1 cellular context compared by ENCODE assay signal in genomic region chr1:30778979-30779293, GRCh38.
TF ChIP-seq lines count a peak whose summit lies in the region.

No MANE protein-coding gene starts in this region.

TF ChIP-seq in K562, 482 proteins besides CTCF, POLR2A, EP300 and RAD21 (continued from another document and continues in another):
- TF ChIP-seq ZBTB11 (CRISPR knock-in tag; IDR thresholded peaks at IDR 0.05), result no peak; a peak in 1 of 6 replicates
- no peak for TF ChIP-seq ZNF174 (CRISPR knock-in tag; IDR thresholded peaks at IDR 0.05)
- TF ChIP-seq ZNF280B (CRISPR knock-in tag; IDR thresholded peaks at IDR 0.05), result no peak
- peak; percentile 81 for TF ChIP-seq RFX7 (CRISPR knock-in tag; IDR thresholded peaks at IDR 0.05)
- no peak for TF ChIP-seq FOS (IDR thresholded peaks at IDR 0.05; ENCODE audit: extremely low read depth, insufficient read length)
- TF ChIP-seq HMBOX1 (IDR thresholded peaks at IDR 0.05), result no peak
- TF ChIP-seq, protein P1, sequence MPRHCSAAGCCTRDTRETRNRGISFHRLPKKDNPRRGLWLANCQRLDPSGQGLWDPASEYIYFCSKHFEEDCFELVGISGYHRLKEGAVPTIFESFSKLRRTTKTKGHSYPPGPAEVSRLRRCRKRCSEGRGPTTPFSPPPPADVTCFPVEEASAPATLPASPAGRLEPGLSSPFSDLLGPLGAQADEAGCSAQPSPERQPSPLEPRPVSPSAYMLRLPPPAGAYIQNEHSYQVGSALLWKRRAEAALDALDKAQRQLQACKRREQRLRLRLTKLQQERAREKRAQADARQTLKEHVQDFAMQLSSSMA (CRISPR knock-in tag; IDR thresholded peaks at IDR 0.05), result peak; percentile 83
- TF ChIP-seq ZFP1 (CRISPR knock-in tag; IDR thresholded peaks at IDR 0.05), result 0 out of 2 replicates have a peak, but pooled peaks have one; percentile 4
- no peak for TF ChIP-seq NBN (IDR thresholded peaks at IDR 0.05; ENCODE audit: low read depth)
- TF ChIP-seq, protein P2, sequence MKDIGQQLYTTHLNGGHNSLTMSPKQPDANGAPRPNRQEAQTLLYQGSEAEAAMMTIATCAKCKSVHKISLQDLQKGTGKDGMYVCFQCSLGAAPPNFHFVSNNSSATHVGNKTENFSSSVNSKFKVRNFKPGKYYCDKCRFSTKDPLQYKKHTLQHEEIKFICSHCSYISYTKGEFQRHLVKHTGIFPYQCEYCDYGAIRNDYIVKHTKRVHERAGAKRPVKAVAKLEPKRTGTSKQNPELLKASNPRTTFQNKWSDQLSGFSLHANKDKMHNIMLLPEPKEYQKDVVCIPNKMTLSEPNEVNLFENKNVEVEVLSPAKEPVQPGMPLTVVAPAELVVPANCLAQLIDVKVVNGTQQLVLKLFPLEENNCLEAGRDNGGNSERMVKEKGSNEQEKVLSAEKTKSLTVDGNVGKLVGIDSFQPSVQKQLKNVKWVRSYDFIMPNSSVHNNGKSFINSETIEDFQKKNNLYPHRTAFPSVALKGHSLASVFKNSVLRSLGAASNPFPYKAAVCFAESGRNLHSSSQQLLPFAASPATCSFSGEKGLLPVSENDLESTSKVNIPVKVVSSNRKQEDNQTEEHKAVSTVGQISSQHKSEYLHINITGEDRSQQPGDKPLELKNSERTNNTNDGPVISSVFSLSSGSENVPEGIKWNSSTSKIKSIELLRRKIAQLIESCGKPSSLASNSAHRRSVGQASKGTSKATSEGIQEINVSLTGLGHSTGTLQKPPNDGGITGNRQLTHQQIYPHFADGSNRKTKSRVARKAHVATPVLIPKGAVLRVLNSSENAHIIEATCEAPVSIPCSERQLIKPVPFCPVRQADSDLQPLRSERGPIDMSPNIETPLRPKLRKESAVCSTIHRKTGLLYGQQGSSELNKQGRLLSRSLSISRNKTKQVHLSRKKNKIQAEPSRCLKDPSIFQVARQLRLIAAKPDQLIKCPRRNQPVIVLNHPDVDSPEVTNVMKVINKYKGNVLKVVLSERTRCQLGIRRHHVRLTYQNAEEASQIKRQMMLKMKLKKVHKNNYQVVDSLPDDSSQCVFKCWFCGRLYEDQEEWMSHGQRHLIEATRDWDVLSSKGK (CRISPR knock-in tag; IDR thresholded peaks at IDR 0.05), result 0 out of 2 replicates have a peak, but pooled peaks have one; percentile 59
- no peak for TF ChIP-seq CREB3L1 (IDR thresholded peaks at IDR 0.05; ENCODE audit: borderline replicate concordance, low read depth)
- TF ChIP-seq CGGBP1 (CRISPR knock-in tag; IDR thresholded peaks at IDR 0.05), result 0 out of 2 replicates have a peak, but pooled peaks have one; percentile 44
- TF ChIP-seq, protein P3, sequence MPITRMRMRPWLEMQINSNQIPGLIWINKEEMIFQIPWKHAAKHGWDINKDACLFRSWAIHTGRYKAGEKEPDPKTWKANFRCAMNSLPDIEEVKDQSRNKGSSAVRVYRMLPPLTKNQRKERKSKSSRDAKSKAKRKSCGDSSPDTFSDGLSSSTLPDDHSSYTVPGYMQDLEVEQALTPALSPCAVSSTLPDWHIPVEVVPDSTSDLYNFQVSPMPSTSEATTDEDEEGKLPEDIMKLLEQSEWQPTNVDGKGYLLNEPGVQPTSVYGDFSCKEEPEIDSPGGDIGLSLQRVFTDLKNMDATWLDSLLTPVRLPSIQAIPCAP (CRISPR knock-in tag; IDR thresholded peaks at IDR 0.05; ENCODE audit: borderline replicate concordance), result no peak
- TF ChIP-seq, protein P4, sequence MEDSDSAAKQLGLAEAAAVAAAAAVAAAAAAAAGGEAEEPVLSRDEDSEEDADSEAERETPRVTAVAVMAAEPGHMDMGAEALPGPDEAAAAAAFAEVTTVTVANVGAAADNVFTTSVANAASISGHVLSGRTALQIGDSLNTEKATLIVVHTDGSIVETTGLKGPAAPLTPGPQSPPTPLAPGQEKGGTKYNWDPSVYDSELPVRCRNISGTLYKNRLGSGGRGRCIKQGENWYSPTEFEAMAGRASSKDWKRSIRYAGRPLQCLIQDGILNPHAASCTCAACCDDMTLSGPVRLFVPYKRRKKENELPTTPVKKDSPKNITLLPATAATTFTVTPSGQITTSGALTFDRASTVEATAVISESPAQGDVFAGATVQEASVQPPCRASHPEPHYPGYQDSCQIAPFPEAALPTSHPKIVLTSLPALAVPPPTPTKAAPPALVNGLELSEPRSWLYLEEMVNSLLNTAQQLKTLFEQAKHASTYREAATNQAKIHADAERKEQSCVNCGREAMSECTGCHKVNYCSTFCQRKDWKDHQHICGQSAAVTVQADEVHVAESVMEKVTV (CRISPR knock-in tag; IDR thresholded peaks at IDR 0.05), result no peak
- TF ChIP-seq ZNF695 (CRISPR knock-in tag; IDR thresholded peaks at IDR 0.05), result no peak
- no peak for TF ChIP-seq ZNF444 (CRISPR knock-in tag; IDR thresholded peaks at IDR 0.05)
- no peak for TF ChIP-seq ARID2 (IDR thresholded peaks at IDR 0.05)
- no peak for TF ChIP-seq BHLHE40 (IDR thresholded peaks at IDR 0.05; ENCODE audit: low read length)
- TF ChIP-seq PML (IDR thresholded peaks at IDR 0.05; ENCODE audit: low read length), result no peak
- no peak for TF ChIP-seq TAF9B (IDR thresholded peaks at IDR 0.05; ENCODE audit: partially characterized antibody)
- TF ChIP-seq PPARD (CRISPR knock-in tag; IDR thresholded peaks at IDR 0.05), result no peak
- TF ChIP-seq E2F1 (CRISPR knock-in tag; IDR thresholded peaks at IDR 0.05), result no peak
- peak; percentile 62; the same call in 1 of the 2 replicates for TF ChIP-seq ZNF551 (CRISPR knock-in tag; IDR thresholded peaks at IDR 0.05)
- no peak for TF ChIP-seq RBM15 (IDR thresholded peaks at IDR 0.05; ENCODE audit: insufficient read depth, low read length)
- no peak for TF ChIP-seq GTF2A2 (tag; IDR thresholded peaks at IDR 0.05)
- no peak for TF ChIP-seq ZNF165 (CRISPR knock-in tag; IDR thresholded peaks at IDR 0.05; ENCODE audit: borderline replicate concordance)
- 0 out of 2 replicates have a peak, but pooled peaks have one; percentile 31 for TF ChIP-seq ZNF445 (CRISPR knock-in tag; IDR thresholded peaks at IDR 0.05; ENCODE audit: low read depth)
- no peak for TF ChIP-seq SP2 (IDR thresholded peaks at IDR 0.05; ENCODE audit: extremely low read depth, low read depth, low read length, poor library complexity, severe bottlenecking)
- no peak for TF ChIP-seq RCOR1 (IDR thresholded peaks at IDR 0.05; ENCODE audit: borderline replicate concordance in 1 of 2, low read depth in 2 of 2, low read length in 2 of 2)
- no peak for TF ChIP-seq ADNP (tag; IDR thresholded peaks at IDR 0.05)
- TF ChIP-seq ETV5 (CRISPR knock-in tag; IDR thresholded peaks at IDR 0.05; ENCODE audit: low read depth), result no peak
- TF ChIP-seq ZNF830 (CRISPR knock-in tag; IDR thresholded peaks at IDR 0.05), result no peak; the same call in 1 of the 2 replicates
- TF ChIP-seq, protein P5, sequence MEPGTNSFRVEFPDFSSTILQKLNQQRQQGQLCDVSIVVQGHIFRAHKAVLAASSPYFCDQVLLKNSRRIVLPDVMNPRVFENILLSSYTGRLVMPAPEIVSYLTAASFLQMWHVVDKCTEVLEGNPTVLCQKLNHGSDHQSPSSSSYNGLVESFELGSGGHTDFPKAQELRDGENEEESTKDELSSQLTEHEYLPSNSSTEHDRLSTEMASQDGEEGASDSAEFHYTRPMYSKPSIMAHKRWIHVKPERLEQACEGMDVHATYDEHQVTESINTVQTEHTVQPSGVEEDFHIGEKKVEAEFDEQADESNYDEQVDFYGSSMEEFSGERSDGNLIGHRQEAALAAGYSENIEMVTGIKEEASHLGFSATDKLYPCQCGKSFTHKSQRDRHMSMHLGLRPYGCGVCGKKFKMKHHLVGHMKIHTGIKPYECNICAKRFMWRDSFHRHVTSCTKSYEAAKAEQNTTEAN (CRISPR knock-in tag; IDR thresholded peaks at IDR 0.05), result peak; percentile 51; the same call in 1 of the 2 replicates
- TF ChIP-seq MXI1 (IDR thresholded peaks at IDR 0.05; ENCODE audit: low read depth, low read length), result no peak
- peak; percentile 72; the same call in 1 of the 2 replicates for TF ChIP-seq GABPB2 (CRISPR knock-in tag; conservative IDR thresholded peaks at IDR 0.05)
- TF ChIP-seq ZNF133 (CRISPR knock-in tag; IDR thresholded peaks at IDR 0.05), result no peak
- 0 out of 2 replicates have a peak, but pooled peaks have one; percentile 1 for TF ChIP-seq SMARCA5 (IDR thresholded peaks at IDR 0.05)
- no peak for TF ChIP-seq TAF15 (IDR thresholded peaks at IDR 0.05; ENCODE audit: low read depth, low read length)
- TF ChIP-seq ZNF740 (CRISPR knock-in tag; IDR thresholded peaks at IDR 0.05), result no peak
- no peak for TF ChIP-seq ZNF740 (tag; IDR thresholded peaks at IDR 0.05)
- TF ChIP-seq HDAC1 (IDR thresholded peaks at IDR 0.05), result no peak
